ENCODE assay signal across 8 cellular contexts in the genomic region with DNA sequence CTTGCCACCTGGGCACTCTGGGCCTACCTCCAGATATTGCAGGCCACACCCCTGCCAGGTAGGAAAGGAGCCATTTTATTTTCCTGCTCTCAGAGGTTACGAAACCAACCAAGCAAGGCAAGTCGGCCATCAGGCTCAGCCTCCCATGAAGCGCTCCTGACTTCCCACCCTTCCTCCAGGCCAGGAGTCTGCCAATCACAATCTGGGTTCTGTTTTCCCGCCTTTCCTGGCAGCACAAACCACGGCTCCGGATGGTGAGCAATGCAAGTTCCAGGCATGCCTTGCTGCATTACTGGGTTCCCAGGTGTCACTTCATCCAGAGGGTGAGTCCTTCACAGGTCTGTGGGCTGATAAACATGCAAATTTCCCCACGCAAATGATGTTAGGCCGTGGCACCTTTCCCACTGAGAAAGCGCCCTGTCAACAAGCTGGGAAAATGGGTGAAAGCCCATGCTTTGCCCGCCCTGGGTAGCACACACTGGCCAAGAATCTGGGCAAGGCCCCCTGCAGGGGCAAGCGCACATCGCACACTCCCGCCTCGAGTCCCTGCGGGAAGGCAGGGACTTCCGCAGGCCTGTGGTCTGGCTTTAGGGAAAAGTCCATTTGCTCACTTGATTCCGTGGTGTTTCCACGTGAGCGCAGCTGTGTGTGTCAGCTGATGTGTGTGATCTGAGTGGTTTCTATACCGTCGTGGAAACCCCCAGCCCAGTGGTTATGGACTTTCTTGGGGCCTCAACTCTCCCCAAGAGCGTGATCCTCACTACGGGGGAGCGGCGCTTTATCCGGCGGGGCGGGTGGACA.
DNase-seq lines count a peak whose midpoint lies in the region; ATAC-seq and TF ChIP-seq lines count a peak whose summit lies in the region.

No MANE protein-coding gene starts in this region.

- H3K27me3 Mint-ChIP-seq in progenitor cell of endocrine pancreas, result peaks cover 9% of the 10 kb centered on the region

- no peaks in the 10 kb centered on the region for H3K9me3 Mint-ChIP-seq in progenitor cell of endocrine pancreas (ENCODE audit: low read depth)

- H3K4me1 Mint-ChIP-seq in progenitor cell of endocrine pancreas (ENCODE audit: low read depth), result peaks cover 20% of the 10 kb centered on the region

- in situ Hi-C loops in G401 (cut with HindIII; ENCODE audit: low sequenced_read_pairs), result no loop called here

- H3K79me2 ChIP-seq in MM.1S (ENCODE audit: low read length), result no peaks in the 10 kb centered on the region

- H3K9ac ChIP-seq in MM.1S (ENCODE audit: low read length), result no peak overlapping the region

- intact Hi-C loops in esophagus squamous epithelium (cut with DNase I), result loop anchor here (5.0 kb wide), 1 partner anchor 55 kb away; no protein-coding TSS in a partner anchor

- H3K36me3 ChIP-seq in esophagus squamous epithelium (no peaks in the 10 kb centered on the region), MM.1S (replicated peaks; ENCODE audit: insufficient read depth, low read length) (no peaks in the 10 kb centered on the region)

- no peaks in the 10 kb centered on the region for H3K9me2 ChIP-seq in MM.1S (replicated peaks; ENCODE audit: insufficient read depth, low read length)

- 51 to 86% methylated on average over 4 to 7 of the region's 28 CpGs for WGBS in esophagus squamous epithelium, 2 donors

- H3K27me3 ChIP-seq in esophagus squamous epithelium, result peaks cover 0 to 5% (median 0%) of the 10 kb centered on the region in 4 donors
- peaks cover 6% of the 10 kb centered on the region for H3K27me3 ChIP-seq in MM.1S (replicated peaks; ENCODE audit: insufficient read depth, low read length)

- no peaks in the 10 kb centered on the region for H4K20me1 ChIP-seq in MM.1S (ENCODE audit: insufficient read depth, low read length)

- no peak overlapping the region for H2AFZ ChIP-seq in MM.1S (ENCODE audit: low read length)

- ATAC-seq in GM21717 (IDR thresholded peaks at IDR 0.05; ENCODE audit: unreplicated experiment) (no peak), GM19452 (IDR thresholded peaks at IDR 0.05; ENCODE audit: unreplicated experiment) (no peak), HG02678 (IDR thresholded peaks at IDR 0.05; ENCODE audit: unreplicated experiment) (no peak)

- H3K36me3 Mint-ChIP-seq in progenitor cell of endocrine pancreas (ENCODE audit: insufficient read depth), result no peaks in the 10 kb centered on the region

- H3K27ac Mint-ChIP-seq in progenitor cell of endocrine pancreas, result no peak overlapping the region

- peak; percentile 55 for DNase-seq in G401 (ENCODE audit: low spot score)
- DNase-seq in NCI-H1048 (lab: John Stamatoyannopoulos, UW), result peak; percentile 23
- DNase-seq in esophagus squamous epithelium (lab: John Stamatoyannopoulos, UW), result no peak
- no peak for DNase-seq in progenitor cell of endocrine pancreas (ENCODE audit: low spot score, unreplicated experiment)
- no peak for DNase-seq in MM.1S

- H3K4me3 ChIP-seq in esophagus squamous epithelium (peak overlapping the region in 3 of 4 donors; percentile 55 to 67 (median 56)), MM.1S (ENCODE audit: low read length) (no peak overlapping the region)

- H3K27ac ChIP-seq in esophagus squamous epithelium (peak overlapping the region; percentile 90 to 95 (median 94)), MM.1S (ENCODE audit: low read length) (no peak overlapping the region)

- no peak for TF ChIP-seq POLR2A in esophagus squamous epithelium (IDR thresholded peaks at IDR 0.05)

- no peak overlapping the region for H3K4me2 ChIP-seq in MM.1S (ENCODE audit: low read depth, low read length)

- H3F3A ChIP-seq in MM.1S (ENCODE audit: insufficient read depth, low read length), result no peaks in the 10 kb centered on the region

- no peak overlapping the region for H3K4me3 Mint-ChIP-seq in progenitor cell of endocrine pancreas (ENCODE audit: low read depth)

- TF ChIP-seq CTCF in esophagus squamous epithelium (IDR thresholded peaks at IDR 0.05), result peak in 3 of 6 experiments; percentile 27 to 59 (median 30)
- TF ChIP-seq CTCF in progenitor cell of endocrine pancreas (IDR thresholded peaks at IDR 0.05; ENCODE audit: unreplicated experiment), result peak; percentile 40
- no peak for TF ChIP-seq CTCF in MM.1S (IDR thresholded peaks at IDR 0.05; ENCODE audit: low read length)

- H3K4me1 ChIP-seq in esophagus squamous epithelium, result peaks cover 41 to 95% (median 67%) of the 10 kb centered on the region in 3 donors
- peaks cover 9% of the 10 kb centered on the region for H3K4me1 ChIP-seq in MM.1S (ENCODE audit: low read length)

- H3K9me3 ChIP-seq in esophagus squamous epithelium, result no peaks in the 10 kb centered on the region
- H3K9me3 ChIP-seq in MM.1S (replicated peaks; ENCODE audit: insufficient read depth, low read length), result no peaks in the 10 kb centered on the region

Comparison
In these comparisons a context has a peak if more than half of its experiments do, and no peak if none do; other contexts are left out.
1. DNase-seq: peak in G401 (single experiment) and NCI-H1048 (single experiment); none in esophagus squamous epithelium (single experiment), progenitor cell of endocrine pancreas (single experiment) and MM.1S (single experiment).